In the genomic region with DNA sequence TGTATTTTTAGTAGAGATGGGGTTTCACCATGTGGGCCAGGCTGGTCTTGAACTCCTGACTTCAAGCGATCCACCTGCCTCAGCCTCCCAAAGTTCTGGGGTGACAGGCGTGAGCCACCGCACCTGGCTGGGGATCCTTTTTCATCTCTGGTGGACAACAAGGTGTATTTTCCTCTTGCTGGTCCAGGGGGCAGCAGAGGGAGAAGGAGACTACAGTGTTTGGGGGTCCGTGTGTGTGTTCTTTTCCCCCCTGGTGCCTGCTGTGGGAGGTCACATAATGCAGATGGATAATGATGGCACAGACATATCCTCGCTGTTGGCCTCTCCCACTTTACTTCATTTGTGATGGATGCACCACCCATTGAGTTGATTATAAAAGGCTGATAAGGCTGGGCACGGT, we compare ENCODE assay signal across 16 cellular contexts. TPM values are rescaled to one million over a fixed set of nuclear protein-coding genes. Genes with fewer than 3 reads are reported as not detected.
A peak's percentile ranks its signal among the peaks of the same experiment; 100 is the strongest.
DNase-seq lines count a peak whose midpoint lies in the region; ATAC-seq and TF ChIP-seq lines count a peak whose summit lies in the region.
"Had no signal": no experiment of that assay in that cellular context is flagged by ENCODE, and none has a peak within 500 bp of the region (broad histone marks: within the 10 kb centered on the region; RNA-seq: fewer than 3 reads in every experiment).

No MANE protein-coding gene starts in this region.

- no peak for TF ChIP-seq POLR2A in IMR-90 (IDR thresholded peaks at IDR 0.05; ENCODE audit: low read depth, low read length)

- no peak overlapping the region for H4K5ac ChIP-seq in IMR-90 (ENCODE audit: low read depth, low read length)

- POLR2A ChIA-PET in IMR-90 (lab: Charles Lee; ENCODE audit: unreplicated experiment): no interaction called here

- H3K27ac Mint-ChIP-seq in neural crest cell (ENCODE audit: unreplicated experiment): no peak overlapping the region
- H3K27ac Mint-ChIP-seq: activated naive CD4-positive, alpha-beta T cell treated with anti-CD3 and anti-CD28 coated beads, Interleukin-2, amount 50 U/mL, for 72 hours; IgD-negative memory B cell had no signal

- H3K27me3 Mint-ChIP-seq in neural crest cell (ENCODE audit: low read depth): no peaks in the 10 kb centered on the region
- H3K27me3 Mint-ChIP-seq: IgD-negative memory B cell had no signal

- no peak overlapping the region for H3K4me2 ChIP-seq in IMR-90 (ENCODE audit: low read depth, low read length)

- H3K27ac ChIP-seq in IMR-90 (ENCODE audit: insufficient read depth, low read length): no peak overlapping the region
- H3K27ac ChIP-seq: thyroid gland had no signal

- no peak overlapping the region for H3K18ac ChIP-seq in IMR-90 (ENCODE audit: low read depth, low read length)

- no peak overlapping the region for H2AK5ac ChIP-seq in IMR-90 (ENCODE audit: low read depth, low read length)

- H3K79me1 ChIP-seq in IMR-90 (ENCODE audit: low read depth in 1 of 2, low read length in 2 of 2): no peaks in the 10 kb centered on the region

- H4K8ac ChIP-seq in IMR-90 (ENCODE audit: low read depth in 2 of 2, low read length in 2 of 2): no peak overlapping the region

- H2BK5ac ChIP-seq in IMR-90 (ENCODE audit: low read depth, low read length, poor library complexity, severe bottlenecking): no peak overlapping the region

- H2BK120ac ChIP-seq in IMR-90 (ENCODE audit: low read depth, low read length): no peak overlapping the region

- no peak overlapping the region for H3K23ac ChIP-seq in IMR-90 (ENCODE audit: low read depth, low read length)

- no peaks in the 10 kb centered on the region for H3K9me1 ChIP-seq in IMR-90 (ENCODE audit: insufficient read depth, low read length)

- CTCF ChIA-PET in IMR-90 (lab: Yijun Ruan, JAX): no interaction called here

- WGBS in IMR-90 (ENCODE audit: extremely low coverage in 2 of 2, insufficient read length in 1 of 2), 2 experiments: 100% methylated on average over 1 of the region's 6 CpGs; no CpG with 5 or more reads in 1 of the 2 experiments

- H3K36me3 ChIP-seq in GM06990 (ENCODE audit: control insufficient read depth, insufficient read depth, low read length): no peaks in the 10 kb centered on the region
- H3K36me3 ChIP-seq in IMR-90 (ENCODE audit: control insufficient read depth, insufficient read depth, low read length): no peaks in the 10 kb centered on the region
- H3K36me3 ChIP-seq: thyroid gland had no signal

- peaks cover 5% of the 10 kb centered on the region for H3K36me3 Mint-ChIP-seq in neural crest cell (ENCODE audit: low read depth)

- H3K4ac ChIP-seq in IMR-90 (ENCODE audit: low read depth, low read length): no peak overlapping the region

- H3K56ac ChIP-seq in IMR-90 (ENCODE audit: extremely low read depth, insufficient read depth, low read length): no peak overlapping the region

- dilution Hi-C loops in IMR-90 (cut with HindIII; ENCODE audit: low sequenced_read_pairs, unreplicated experiment): no loop called here

- no peak overlapping the region for H2AFZ ChIP-seq in IMR-90 (replicated peaks; ENCODE audit: low read length, poor library complexity)

- H3K4me3 Mint-ChIP-seq in neural crest cell: no peak overlapping the region
- H3K4me3 Mint-ChIP-seq: CD14-positive monocyte, IgD-negative memory B cell had no signal

- H3K4me1 ChIP-seq in IMR-90 (ENCODE audit: control insufficient read depth, insufficient read depth, low read length): no peaks in the 10 kb centered on the region
- H3K4me1 ChIP-seq: thyroid gland had no signal

- DNase-seq in GM06990 (ENCODE audit: extremely low read depth, insufficient read length): no peak
- no peak for DNase-seq in IMR-90
- peak; percentile 19 for DNase-seq in dermis blood vessel endothelial cell
- no peak for DNase-seq in neural crest cell (ENCODE audit: low read depth, low spot score)
- DNase-seq in DMS 273 treated with DMSO at 0.1 percent for 48 hours (lab: John Stamatoyannopoulos, UW): no peak
- DNase-seq in GDM1 (lab: John Stamatoyannopoulos, UW): no peak
- DNase-seq in NOMO-1 treated with DMSO at 0.1 percent for 48 hours (lab: John Stamatoyannopoulos, UW; ENCODE audit: unreplicated experiment): no peak
- DNase-seq: NCI-H1092, NCI-H82, occipital lobe, thyroid gland had no signal

- no peak overlapping the region for H2AK9ac ChIP-seq in IMR-90 (replicated peaks; ENCODE audit: low read depth, low read length, poor library complexity)

- no peak overlapping the region for H2BK20ac ChIP-seq in IMR-90 (ENCODE audit: low read depth, low read length)

- BruUV-seq in IMR-90 (replicated peaks; lab: Mats Ljungman, UMichigan): no TSS peak

- TF ChIP-seq CTCF in GM06990 (IDR thresholded peaks at IDR 0.05; ENCODE audit: insufficient read depth, low read length, poor library complexity, severe bottlenecking) (peak; percentile 29), IMR-90 (conservative IDR thresholded peaks at IDR 0.05; ENCODE audit: low read depth, low read length) (0 out of 2 replicates have a peak, but pooled peaks have one; percentile 23), neural crest cell (conservative IDR thresholded peaks at IDR 0.05) (peak; percentile 35)

- no peaks in the 10 kb centered on the region for H4K20me1 ChIP-seq in IMR-90 (ENCODE audit: insufficient read depth, low read length)

- peaks cover 5% of the 10 kb centered on the region for H3K9me3 Mint-ChIP-seq in neural crest cell
- H3K9me3 Mint-ChIP-seq: CD14-positive monocyte had no signal

- H3K4me3 ChIP-seq in GM06990 (replicated peaks; ENCODE audit: low read depth, low read length) (no peak overlapping the region), IMR-90 (ENCODE audit: insufficient read depth, low read depth, low read length) (no peak overlapping the region)
- H3K4me3 ChIP-seq: thyroid gland had no signal

- H3K27me3 ChIP-seq in GM06990 (replicated peaks; ENCODE audit: control insufficient read depth, insufficient read depth, low read length) (no peaks in the 10 kb centered on the region), IMR-90 (ENCODE audit: control insufficient read depth, insufficient read depth, low read length) (no peaks in the 10 kb centered on the region)
- H3K27me3 ChIP-seq: thyroid gland had no signal

- no peak overlapping the region for H2BK15ac ChIP-seq in IMR-90 (ENCODE audit: low read depth, low read length)

- in situ Hi-C loops in IMR-90 (cut with MboI; ENCODE audit: low sequenced_read_pairs): no loop called here

- no peak overlapping the region for H3K9ac ChIP-seq in IMR-90 (ENCODE audit: low read depth, low read length)

- no peak for TF ChIP-seq RAD21 in IMR-90 (IDR thresholded peaks at IDR 0.05; ENCODE audit: low read length)

- intact Hi-C loops in IMR-90 (cut with micrococcal nuclease): no loop called here

- ATAC-seq in IMR-90 (ENCODE audit: low read depth): no peak
- no peak for ATAC-seq in GM21390 (IDR thresholded peaks at IDR 0.05; ENCODE audit: unreplicated experiment)
- ATAC-seq: activated naive CD4-positive, alpha-beta T cell treated with anti-CD3 and anti-CD28 coated beads, Interleukin-2, amount 50 U/mL, for 72 hours; Right ventricle myocardium inferior had no signal

- H3K4me1 Mint-ChIP-seq in neural crest cell: peaks cover 4% of the 10 kb centered on the region

- H4K91ac ChIP-seq in IMR-90 (ENCODE audit: insufficient read depth, low read depth, low read length): no peak overlapping the region

- no peak overlapping the region for H3K14ac ChIP-seq in IMR-90 (replicated peaks; ENCODE audit: low read depth, low read length)

- H3K9me3 ChIP-seq in IMR-90 (ENCODE audit: control insufficient read depth, insufficient read depth, low read length): no peaks in the 10 kb centered on the region
- H3K9me3 ChIP-seq: thyroid gland had no signal

TF ChIP-seq in IMR-90, 13 proteins besides CTCF, POLR2A, EP300 and RAD21:
- TF ChIP-seq NFE2L2 (IDR thresholded peaks at IDR 0.05; ENCODE audit: low read depth, low read length): no peak
- TF ChIP-seq RFX5 (IDR thresholded peaks at IDR 0.05; ENCODE audit: low read depth, low read length): no peak
- TF ChIP-seq, protein P1, sequence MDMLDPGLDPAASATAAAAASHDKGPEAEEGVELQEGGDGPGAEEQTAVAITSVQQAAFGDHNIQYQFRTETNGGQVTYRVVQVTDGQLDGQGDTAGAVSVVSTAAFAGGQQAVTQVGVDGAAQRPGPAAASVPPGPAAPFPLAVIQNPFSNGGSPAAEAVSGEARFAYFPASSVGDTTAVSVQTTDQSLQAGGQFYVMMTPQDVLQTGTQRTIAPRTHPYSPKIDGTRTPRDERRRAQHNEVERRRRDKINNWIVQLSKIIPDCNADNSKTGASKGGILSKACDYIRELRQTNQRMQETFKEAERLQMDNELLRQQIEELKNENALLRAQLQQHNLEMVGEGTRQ (IDR thresholded peaks at IDR 0.05; ENCODE audit: low read depth, low read length): no peak
- no peak for TF ChIP-seq BHLHE40 (IDR thresholded peaks at IDR 0.05; ENCODE audit: low read depth, low read length)
- TF ChIP-seq CEBPB (IDR thresholded peaks at IDR 0.05; ENCODE audit: low read depth, low read length): no peak
- TF ChIP-seq MXI1 (IDR thresholded peaks at IDR 0.05; ENCODE audit: borderline replicate concordance, low read depth, low read length): no peak
- TF ChIP-seq FOS (IDR thresholded peaks at IDR 0.05; ENCODE audit: low read depth, low read length): no peak
- no peak for TF ChIP-seq RCOR1 (IDR thresholded peaks at IDR 0.05; ENCODE audit: insufficient replicate concordance, low read length)
- TF ChIP-seq SMC3 (IDR thresholded peaks at IDR 0.05; ENCODE audit: low read depth, low read length): no peak
- no peak for TF ChIP-seq CHD1 (IDR thresholded peaks at IDR 0.05; ENCODE audit: low read depth, low read length)
- TF ChIP-seq MAZ (IDR thresholded peaks at IDR 0.05; ENCODE audit: borderline replicate concordance, low read depth, low read length): no peak
- TF ChIP-seq MAFK (IDR thresholded peaks at IDR 0.05; ENCODE audit: low read depth, low read length): no peak

RNA-seq across cellular contexts. Expression of a gene that starts 39.0 kb away (rescaled TPM):
- 102 and 107 TPM in 2 replicates for total RNA-seq in IMR-90 (2012; rRNA removed)
- 369 and 477 TPM in 2 replicates for polyA plus RNA-seq in IMR-90 (2012; rRNA removed)
- polyA plus RNA-seq in IMR-90 (2012; cell fraction: cytosol; rRNA removed): 472 and 612 TPM in 2 replicates
- 114 and 169 TPM in 2 replicates for polyA plus RNA-seq in IMR-90 (2012; cell fraction: nucleus; rRNA removed; ENCODE audit: low replicate concordance)
- total RNA-seq in dermis blood vessel endothelial cell: 194 and 216 TPM in 2 replicates
- total RNA-seq in neural crest cell: 158 and 165 TPM in 2 replicates
